In genomic region chr6:68726992-68727391, GRCh38 we compare ENCODE assay signal across 21 cellular contexts.
"Had no signal": no experiment of that assay in that cellular context is flagged by ENCODE, and none has a peak within 500 bp of the region (broad histone marks: within the 10 kb centered on the region; RNA-seq: fewer than 3 reads in every experiment).

No MANE protein-coding gene starts in this region.

- H3K9me3 Mint-ChIP-seq: activated naive CD4-positive, alpha-beta T cell treated with anti-CD3 and anti-CD28 coated beads, Interleukin-2, amount 10 ng/mL, durations not matched to agents 7 days and 5 days; activated naive CD8-positive, alpha-beta T cell treated with anti-CD3 and anti-CD28 coated beads, Interleukin-2, amount 10 ng/mL, durations not matched to agents 7 days and 5 days; naive B cell; stimulated activated naive CD8-positive, alpha-beta T cell treated with anti-CD3 and anti-CD28 coated beads, Interleukin-15, Interleukin-2, amounts not matched to agents 100 ng/mL and 50 ng/mL, for 24 hours had no signal

- H3K27ac Mint-ChIP-seq: activated naive CD4-positive, alpha-beta T cell treated with anti-CD3 and anti-CD28 coated beads, Interleukin-2, amount 10 ng/mL, durations not matched to agents 7 days and 5 days; activated naive CD8-positive, alpha-beta T cell treated with anti-CD3 and anti-CD28 coated beads, Interleukin-2, amount 10 ng/mL, durations not matched to agents 7 days and 5 days; naive B cell; stimulated activated effector memory CD8-positive, alpha-beta T cell treated with anti-CD3 and anti-CD28 coated beads, Interleukin-12 subunit alpha, Interleukin-12 subunit beta, amount 100 ng/mL, for 72 hours; stimulated activated naive CD8-positive, alpha-beta T cell treated with anti-CD3 and anti-CD28 coated beads, Interleukin-15, Interleukin-2, amounts not matched to agents 100 ng/mL and 50 ng/mL, for 24 hours had no signal

- H3K36me3 Mint-ChIP-seq: activated naive CD4-positive, alpha-beta T cell treated with anti-CD3 and anti-CD28 coated beads, Interleukin-2, amount 10 ng/mL, durations not matched to agents 7 days and 5 days; activated naive CD8-positive, alpha-beta T cell treated with anti-CD3 and anti-CD28 coated beads, Interleukin-2, amount 10 ng/mL, durations not matched to agents 7 days and 5 days; naive B cell; stimulated activated effector memory CD8-positive, alpha-beta T cell treated with anti-CD3 and anti-CD28 coated beads, Interleukin-12 subunit alpha, Interleukin-12 subunit beta, amount 100 ng/mL, for 72 hours had no signal

- H3K27ac ChIP-seq: gastroesophageal sphincter, left lung, pancreas, prostate gland, sigmoid colon, thyroid gland, upper lobe of right lung had no signal

- DNase-seq: activated CD4-positive, alpha-beta T cell treated with anti-CD3 and anti-CD28 coated beads for 4 hours; activated CD4-positive, alpha-beta T cell treated with anti-CD3 and anti-CD28 coated beads, Interleukin-2, amount 50 U/mL, for 4 hours; activated CD8-positive, alpha-beta memory T cell treated with anti-CD3 and anti-CD28 coated beads for 24 hours; activated gamma-delta T cell; activated naive CD4-positive, alpha-beta T cell treated with anti-CD3 and anti-CD28 coated beads, Interleukin-2, amount 10 ng/mL, durations not matched to agents 7 days and 5 days; activated naive CD8-positive, alpha-beta T cell treated with anti-CD3 and anti-CD28 coated beads, Interleukin-2, amount 10 ng/mL, durations not matched to agents 7 days and 5 days; activated T-cell treated with anti-CD3 and anti-CD28 coated beads, Interleukin-2, amount 50 U/mL, for 1 hour; cortex of kidney; kidney glomerular epithelial cell; left lung; naive B cell; pancreas; sigmoid colon; small intestine; stimulated activated CD4-positive, alpha-beta T cell treated with anti-CD3 and anti-CD28 coated beads, Interleukin-4, amount 100 ng/mL, for 24 hours; thyroid gland; upper lobe of right lung had no signal

- H3K4me3 Mint-ChIP-seq: activated naive CD4-positive, alpha-beta T cell treated with anti-CD3 and anti-CD28 coated beads, Interleukin-2, amount 10 ng/mL, durations not matched to agents 7 days and 5 days; activated naive CD8-positive, alpha-beta T cell treated with anti-CD3 and anti-CD28 coated beads, Interleukin-2, amount 10 ng/mL, durations not matched to agents 7 days and 5 days; stimulated activated effector memory CD8-positive, alpha-beta T cell treated with anti-CD3 and anti-CD28 coated beads, Interleukin-12 subunit alpha, Interleukin-12 subunit beta, amount 100 ng/mL, for 72 hours; stimulated activated naive CD8-positive, alpha-beta T cell treated with anti-CD3 and anti-CD28 coated beads, Interleukin-15, Interleukin-2, amounts not matched to agents 100 ng/mL and 50 ng/mL, for 24 hours had no signal

- H3K27me3 Mint-ChIP-seq: activated naive CD4-positive, alpha-beta T cell treated with anti-CD3 and anti-CD28 coated beads, Interleukin-2, amount 10 ng/mL, durations not matched to agents 7 days and 5 days; naive B cell; stimulated activated naive CD8-positive, alpha-beta T cell treated with anti-CD3 and anti-CD28 coated beads, Interleukin-15, Interleukin-2, amounts not matched to agents 100 ng/mL and 50 ng/mL, for 24 hours had no signal

- H3K4me1 ChIP-seq: gastroesophageal sphincter, left lung, pancreas, prostate gland, sigmoid colon, thyroid gland, upper lobe of right lung had no signal

- H3K36me3 ChIP-seq: gastroesophageal sphincter, left lung, pancreas, prostate gland, sigmoid colon, thyroid gland, upper lobe of right lung had no signal

- H3K4me3 ChIP-seq: gastroesophageal sphincter, left lung, pancreas, prostate gland, sigmoid colon, thyroid gland, upper lobe of right lung had no signal

- H3K9me3 ChIP-seq: gastroesophageal sphincter, left lung, pancreas, prostate gland, sigmoid colon, thyroid gland, upper lobe of right lung had no signal

- H3K27me3 ChIP-seq: gastroesophageal sphincter, left lung, sigmoid colon, thyroid gland, upper lobe of right lung had no signal

- H3K4me1 Mint-ChIP-seq: activated naive CD4-positive, alpha-beta T cell treated with anti-CD3 and anti-CD28 coated beads, Interleukin-2, amount 10 ng/mL, durations not matched to agents 7 days and 5 days; activated naive CD8-positive, alpha-beta T cell treated with anti-CD3 and anti-CD28 coated beads, Interleukin-2, amount 10 ng/mL, durations not matched to agents 7 days and 5 days; naive B cell; stimulated activated effector memory CD8-positive, alpha-beta T cell treated with anti-CD3 and anti-CD28 coated beads, Interleukin-12 subunit alpha, Interleukin-12 subunit beta, amount 100 ng/mL, for 72 hours had no signal
